15 cellular contexts compared by ENCODE assay signal in genomic region chr7:131950758-131951157, GRCh38.
"Had no signal": no experiment of that assay in that cellular context is flagged by ENCODE, and none has a peak within 500 bp of the region (broad histone marks: within the 10 kb centered on the region; RNA-seq: fewer than 3 reads in every experiment).

No MANE protein-coding gene starts in this region.

- H3K27ac ChIP-seq: cardiac muscle cell, right atrium auricular region, testis had no signal

- H3K4me1 ChIP-seq: right atrium auricular region had no signal

- H3K27me3 ChIP-seq: cardiac muscle cell, right atrium auricular region, testis had no signal

- ATAC-seq: activated CD4-positive, CD25-positive, alpha-beta regulatory T cell treated with anti-CD3 and anti-CD28 coated beads, Interleukin-2, amount 50 U/mL, for 24 hours; natural killer cell had no signal

- H3K9me3 ChIP-seq: testis had no signal

- H3K4me3 ChIP-seq: cardiac muscle cell, dorsolateral prefrontal cortex, right atrium auricular region, testis had no signal

- H3K36me3 ChIP-seq: cardiac muscle cell, right atrium auricular region had no signal

- DNase-seq: activated naive CD4-positive, alpha-beta T cell; activated T-cell treated with anti-CD3 and anti-CD28 coated beads for 4 hours; dorsolateral prefrontal cortex; erythroblast; foreskin fibroblast; mesenchymal stem cell; natural killer cell; small intestine; stimulated activated CD4-positive, alpha-beta T cell treated with anti-CD3 and anti-CD28 coated beads, Interleukin-4, amount 100 ng/mL, for 4 hours; stimulated activated CD8-positive, alpha-beta memory T cell treated with anti-CD3 and anti-CD28 coated beads, Interleukin-4, amount 100 ng/mL, for 48 hours; T-helper 9 cell; testis had no signal
